Comparison of ENCODE assay signal across 10 cellular contexts in genomic region chrX:100654256-100654655, GRCh38. TPM values are rescaled to one million over a fixed set of nuclear protein-coding genes. Genes with fewer than 3 reads are reported as not detected.
DNase-seq lines count a peak whose midpoint lies in the region; ATAC-seq and TF ChIP-seq lines count a peak whose summit lies in the region.
"Had no signal": no experiment of that assay in that cellular context is flagged by ENCODE, and none has a peak within 500 bp of the region (broad histone marks: within the 10 kb centered on the region; RNA-seq: fewer than 3 reads in every experiment).

No MANE protein-coding gene starts in this region.

- no peaks in the 10 kb centered on the region for H3K79me2 ChIP-seq in PC-3 (ENCODE audit: low read length)

- ATAC-seq in PC-3: peak; percentile 69
- no peak for ATAC-seq in HG03442 (IDR thresholded peaks at IDR 0.05; ENCODE audit: unreplicated experiment)

- POLR2A ChIA-PET in HEK293T (lab: Yijun Ruan, JAX): no interaction called here
- POLR2A ChIA-PET in PC-3 (lab: Charles Lee; ENCODE audit: unreplicated experiment): no interaction called here

- no peaks in the 10 kb centered on the region for H3K9me2 ChIP-seq in PC-3 (replicated peaks; ENCODE audit: low read length)

- TF ChIP-seq CTCF in AG09319 (IDR thresholded peaks at IDR 0.05; ENCODE audit: low read depth, low read length) (peak; percentile 14), PC-3 (conservative IDR thresholded peaks at IDR 0.05; ENCODE audit: low read depth, low read length) (peak; percentile 51)

- H3F3A ChIP-seq in PC-3 (ENCODE audit: low read length, unreplicated experiment): peaks cover under 1% of the 10 kb centered on the region

- H3K9me3 ChIP-seq in PC-3 (ENCODE audit: low read length): no peaks in the 10 kb centered on the region

- intact Hi-C loops in PC-3 (cut with micrococcal nuclease) (no loop called here), posterior vena cava (cut with DNase I) (no loop called here)

- no peak overlapping the region for H3K9ac ChIP-seq in PC-3 (ENCODE audit: low read length)

- no peak overlapping the region for H3K4me3 ChIP-seq in PC-3 (ENCODE audit: low read length)

- H3K4me1 ChIP-seq in PC-3 (ENCODE audit: insufficient read depth, low read length): peaks cover 22% of the 10 kb centered on the region

- H3K4me2 ChIP-seq in PC-3 (ENCODE audit: low read length): no peak overlapping the region

- H3K27me3 ChIP-seq in PC-3 (ENCODE audit: low read length): no peaks in the 10 kb centered on the region

- CTCF ChIA-PET in HEK293T (lab: Yijun Ruan, JAX) (interaction anchor here (0.6 to 2.9 kb wide), 11 partner anchors 8 to 244 kb away, joined by 3 to 11 read pairs (median 3); partner anchors contain the start of genes SRPX2 and TSPAN6), PC-3 (lab: Charles Lee) (interaction anchor here (1.0 kb wide), 1 partner anchor 18 kb away, joined by 3 read pairs; no protein-coding TSS in a partner anchor)

- DNase-seq in AG09319 (ENCODE audit: extremely low read depth, low read depth): no peak
- DNase-seq in HEK293T (ENCODE audit: extremely low spot score): peak; percentile 46
- peak; percentile 53 for DNase-seq in PC-3
- peak; percentile 40 for DNase-seq in foreskin melanocyte
- DNase-seq in posterior vena cava (ENCODE audit: low spot score): no peak
- no peak for DNase-seq in 8988T
- no peak for DNase-seq in activated CD8-positive, alpha-beta memory T cell treated with anti-CD3 and anti-CD28 coated beads for 24 hours
- DNase-seq: activated naive CD8-positive, alpha-beta T cell treated with anti-CD3 and anti-CD28 coated beads, Interleukin-2, amount 10 ng/mL, durations not matched to agents 7 days and 5 days; stimulated activated naive CD4-positive, alpha-beta T cell had no signal

- H2AFZ ChIP-seq in PC-3 (ENCODE audit: low read length): peak overlapping the region; percentile 7; the same call in 1 of the 2 replicates

- no peak overlapping the region for H3K27ac ChIP-seq in PC-3 (ENCODE audit: low read length)

- H4K20me1 ChIP-seq in PC-3 (ENCODE audit: low read length): no peaks in the 10 kb centered on the region

- BruUV-seq in PC-3 (replicated peaks; lab: Mats Ljungman, UMichigan): no TSS peak

- no peaks in the 10 kb centered on the region for H3K36me3 ChIP-seq in PC-3 (ENCODE audit: low read depth, low read length)

TF ChIP-seq in HEK293T, 16 proteins besides CTCF, POLR2A, EP300 and RAD21:
- no peak for TF ChIP-seq BHLHE40 (IDR thresholded peaks at IDR 0.05; ENCODE audit: borderline replicate concordance)
- TF ChIP-seq L3MBTL2 (conservative IDR thresholded peaks at IDR 0.05): 0 out of 2 replicates have a peak, but pooled peaks have one; percentile 26
TF ChIP-seq in HEK293T: peak in this region for 1.

RNA-seq across cellular contexts. Expression of gene SRPX2, which starts 10.3 kb away (rescaled TPM):
- total RNA-seq in PC-3 (2014; rRNA removed) (12.2 and 19.3 TPM in 2 replicates), posterior vena cava (10 to 100 TPM; 34.5 to 40.3 TPM)
- total RNA-seq: activated naive CD8-positive, alpha-beta T cell treated with anti-CD3 and anti-CD28 coated beads, Interleukin-2, amount 10 ng/mL, durations not matched to agents 7 days and 5 days had no signal

RNA-seq across cellular contexts. Expression of gene TSPAN6, which starts 17.6 kb away (rescaled TPM):
- total RNA-seq in PC-3 (2014; rRNA removed): 35.2 and 47.4 TPM in 2 replicates
- total RNA-seq in posterior vena cava: 10 to 100 TPM in 1 of 2 donors, 1 to 10 TPM in 1; 7.8 to 11.1 TPM

Comparison
In these comparisons a context has a peak if more than half of its experiments do, and no peak if none do; other contexts are left out.
1. DNase-seq: peak in HEK293T (single experiment), PC-3 (single experiment) and foreskin melanocyte (single experiment); none in AG09319 (single experiment), posterior vena cava (single experiment), 8988T (single experiment) and activated CD8-positive, alpha-beta memory T cell treated with anti-CD3 and anti-CD28 coated beads for 24 hours (single experiment).